13 cellular contexts compared by ENCODE assay signal in genomic region chr1:226862900-226863299, GRCh38. TPM values are rescaled to one million over a fixed set of nuclear protein-coding genes. Genes with fewer than 3 reads are reported as not detected.
A peak's percentile ranks its signal among the peaks of the same experiment; 100 is the strongest.
DNase-seq lines count a peak whose midpoint lies in the region; ATAC-seq, FAIRE-seq and TF ChIP-seq lines count a peak whose summit lies in the region.
"Had no signal": no experiment of that assay in that cellular context is flagged by ENCODE, and none has a peak within 500 bp of the region (broad histone marks: within the 10 kb centered on the region; RNA-seq: fewer than 3 reads in every experiment).

No MANE protein-coding gene starts in this region.

- no peak overlapping the region for H3K9ac ChIP-seq in K562 (ENCODE audit: insufficient read depth in 1 of 2, low read depth in 2 of 2, low read length in 2 of 2)

- no peak overlapping the region for H3K4me3 ChIP-seq in AG10803 (ENCODE audit: low read length)
- H3K4me3 ChIP-seq in K562 = no peak overlapping the region
- H3K4me3 ChIP-seq: heart left ventricle had no signal

- peaks cover 36 to 39% of the 10 kb centered on the region in 2 experiments for H3K27me3 ChIP-seq in K562 (ENCODE audit: control insufficient read depth in 2 of 2, insufficient read depth in 2 of 2, low read length in 2 of 2)
- H3K27me3 ChIP-seq: heart left ventricle had no signal

- TF ChIP-seq RAD21 in K562 (CRISPR knock-in tag; conservative IDR thresholded peaks at IDR 0.05 in 1 of 2, IDR thresholded peaks at IDR 0.05 in 1 of 2) = no peak

- no peak overlapping the region for H2AFZ ChIP-seq in K562 (ENCODE audit: low read depth, low read length)

- H3K27ac ChIP-seq in K562 (ENCODE audit: extremely low read depth, low read depth, low read length) = no peak overlapping the region

- TF ChIP-seq EP300 in K562 (IDR thresholded peaks at IDR 0.05; ENCODE audit: low read length) = no peak

- peak; percentile 6 for FAIRE-seq in K562 (lab: Jason Lieb, UNC)
- FAIRE-seq: D721Med had no signal

- no peaks in the 10 kb centered on the region for H3K36me3 ChIP-seq in K562 (ENCODE audit: control insufficient read depth, insufficient read depth, low read length)
- H3K36me3 ChIP-seq: heart left ventricle had no signal

- DNase-seq in AG10803 (ENCODE audit: low read depth) (peak; percentile 58), M059J (ENCODE audit: low read depth) (peak; percentile 79), K562 (ENCODE audit: extremely low read depth in 1 of 4, low spot score in 3 of 4) (no peak), foreskin melanocyte (peak; percentile 37), amygdala (lab: John Stamatoyannopoulos, UW) (no peak), activated T-cell treated with anti-CD3 and anti-CD28 coated beads for 4 hours (no peak)
- DNase-seq: activated T-cell treated with anti-CD3 and anti-CD28 coated beads, Interleukin-2, amount 50 U/mL, for 72 hours; anterior cingulate cortex; heart left ventricle; SHP77 treated with DMSO at 0.1 percent for 48 hours had no signal

- H3K9me3 ChIP-seq in K562 (replicated peaks; ENCODE audit: control insufficient read depth, insufficient read depth, low read depth, low read length) = no peaks in the 10 kb centered on the region
- H3K9me3 ChIP-seq: heart left ventricle had no signal

- TF ChIP-seq CTCF in AG10803 (conservative IDR thresholded peaks at IDR 0.05; ENCODE audit: low read length) (no peak), K562 (IDR thresholded peaks at IDR 0.05 in 2 of 3, conservative IDR thresholded peaks at IDR 0.05 in 1 of 3; ENCODE audit: insufficient read depth in 2 of 3, low read depth in 1 of 3, low read length in 3 of 3) (no peak)

- CTCF ChIA-PET in K562 (lab: Yijun Ruan, JAX; ENCODE audit: low intra/inter-chr PET ratio) = no interaction called here

- intact Hi-C loops in K562 (cut with micrococcal nuclease) = no loop called here

- H4K20me1 ChIP-seq in K562 (replicated peaks; ENCODE audit: control insufficient read depth, insufficient read depth, low read length) = no peaks in the 10 kb centered on the region

- no peak overlapping the region for H3K4me2 ChIP-seq in K562 (ENCODE audit: insufficient read depth, low read length)

- no peaks in the 10 kb centered on the region for H3K9me1 ChIP-seq in K562 (ENCODE audit: control insufficient read depth, insufficient read depth, low read length)

- no peaks in the 10 kb centered on the region for H3K79me2 ChIP-seq in K562 (ENCODE audit: control insufficient read depth, insufficient read depth, low read length)

- in situ Hi-C loops in K562 (cut with MboI) = no loop called here

- ATAC-seq in K562 = no peak
- ATAC-seq in HG02981 (IDR thresholded peaks at IDR 0.05; ENCODE audit: unreplicated experiment) = no peak
- ATAC-seq in HG02798 (IDR thresholded peaks at IDR 0.05; ENCODE audit: poor library complexity, unreplicated experiment) = no peak

- H3K4me1 ChIP-seq in K562 (replicated peaks in 1 of 2; ENCODE audit: control insufficient read depth in 2 of 2, insufficient read depth in 2 of 2, low read length in 2 of 2) = no peaks in the 10 kb centered on the region; a peak in 1 of 5 replicates

- POLR2A ChIA-PET in K562 (lab: Yijun Ruan, JAX) = no interaction called here

- no TSS peak for BruUV-seq in K562 (replicated peaks; lab: Mats Ljungman, UMichigan)

- TF ChIP-seq POLR2A in K562 (conservative IDR thresholded peaks at IDR 0.05) = no peak

TF ChIP-seq in K562, 482 proteins besides CTCF, POLR2A, EP300 and RAD21 (continues in another document):
- no peak for TF ChIP-seq SFPQ (IDR thresholded peaks at IDR 0.05; ENCODE audit: low read depth, low read length)
- peak; percentile 51; the same call in 1 of the 2 replicates for TF ChIP-seq ZNF384 (IDR thresholded peaks at IDR 0.05; ENCODE audit: low read depth, low read length)
- TF ChIP-seq ATF3 (IDR thresholded peaks at IDR 0.05) = peak; percentile 33; the same call in 1 of the 2 replicates
- no peak for TF ChIP-seq ATF3 (CRISPR knock-in tag; conservative IDR thresholded peaks at IDR 0.05)
- no peak for TF ChIP-seq RFX1 (IDR thresholded peaks at IDR 0.05)
- no peak for TF ChIP-seq RERE (CRISPR knock-in tag; IDR thresholded peaks at IDR 0.05; ENCODE audit: borderline replicate concordance)
- peak; percentile 69 for TF ChIP-seq FOSL1 (tag; conservative IDR thresholded peaks at IDR 0.05)
- no peak for TF ChIP-seq CCAR2 (IDR thresholded peaks at IDR 0.05; ENCODE audit: low read depth, low read length)

RNA-seq across cellular contexts. Expression of gene PSEN2, which starts 7.5 kb away (rescaled TPM):
- total RNA-seq in M059J (2014; rRNA removed; shearing (Covaris generic)) = 25.5 and 31.2 TPM in 2 replicates
- 26.0 and 76.1 TPM in 2 replicates for total RNA-seq in K562 (2011; cell fraction: chromatin; rRNA removed; ENCODE audit: low replicate concordance)
- total RNA-seq in K562 (2011; cell fraction: nucleolus; rRNA removed) = 54.9 and 66.9 TPM in 2 replicates
- total RNA-seq in K562 (2011; cell fraction: nucleoplasm; rRNA removed) = 40.9 and 48.3 TPM in 2 replicates
- total RNA-seq in K562 (2014; rRNA removed) (21.3 and 23.7 TPM in 2 replicates), K562 (2014; rRNA removed; fragmentation: Illumina TruSeq; extraction: Trizol) (9.2 and 10.9 TPM in 2 replicates), K562 (2015; rRNA removed; fragmentation: Illumina TruSeq; extraction: Trizol) (15.1 and 15.2 TPM in 2 replicates), K562 (2021) (19.7 and 21.5 TPM in 2 replicates)
- polyA plus RNA-seq in K562 (2011; rRNA removed) (12.1 and 12.9 TPM in 2 replicates), K562 (2014; fragmentation: Illumina TruSeq; extraction: Trizol) (13.7 and 15.4 TPM in 2 replicates), K562 (2014; fragmentation: Nextera tagmentation; extraction: Ambion mirVana) (1 to 10 TPM; 2.3 to 3.3 TPM), K562 (2014; rRNA removed) (18.0 and 20.9 TPM in 2 replicates)
- 13.0 and 21.6 TPM in 2 replicates for polyA plus RNA-seq in K562 (2011; cell fraction: cytosol; rRNA removed)
- 25.4 and 41.4 TPM in 2 replicates for polyA plus RNA-seq in K562 (2011; cell fraction: nucleus; rRNA removed)
- 15.3 and 17.8 TPM in 2 replicates for polyA plus RNA-seq in K562 (2012)
- 14.2 and 24.8 TPM in 2 replicates for polyA minus RNA-seq in K562 (2011; rRNA and poly(A)+ RNA removed)
- polyA minus RNA-seq in K562 (2011; cell fraction: cytosol; rRNA and poly(A)+ RNA removed) = 6.5 and 10.5 TPM in 2 replicates
- polyA minus RNA-seq in K562 (2011; cell fraction: nucleus; rRNA and poly(A)+ RNA removed) = 16.0 and 20.1 TPM in 2 replicates

Comparison
In these comparisons a context has a peak if more than half of its experiments do, and no peak if none do; other contexts are left out.
1. DNase-seq: peak in AG10803 (single experiment), M059J (single experiment) and foreskin melanocyte (single experiment); none in K562 (0 of 4), amygdala (0 of 56) and activated T-cell treated with anti-CD3 and anti-CD28 coated beads for 4 hours (single experiment).